ENCODE assay signal across 24 cellular contexts in genomic region chr7:12588259-12588904, GRCh38. TPM values are rescaled to one million over a fixed set of nuclear protein-coding genes. Genes with fewer than 3 reads are reported as not detected.
A peak's percentile ranks its signal among the peaks of the same experiment; 100 is the strongest.
DNase-seq lines count a peak whose midpoint lies in the region; ATAC-seq and TF ChIP-seq lines count a peak whose summit lies in the region.
"Had no signal": no experiment of that assay in that cellular context is flagged by ENCODE, and none has a peak within 500 bp of the region (broad histone marks: within the 10 kb centered on the region; RNA-seq: fewer than 3 reads in every experiment).

No MANE protein-coding gene starts in this region.

- no peak overlapping the region for H2AFZ ChIP-seq in trophoblast cell (ENCODE audit: insufficient read depth, low read length, poor library complexity)

- no peaks in the 10 kb centered on the region for H3K79me2 ChIP-seq in trophoblast cell (ENCODE audit: control insufficient read depth, insufficient read depth, low read length, poor library complexity)

- BruUV-seq in Calu3 (replicated peaks; lab: Mats Ljungman, UMichigan), result no TSS peak

- intact Hi-C loops in Calu3 (cut with micrococcal nuclease; ENCODE audit: unreplicated experiment), result no loop called here

- H3K14ac ChIP-seq in trophoblast cell (ENCODE audit: low read length), result peak overlapping the region; percentile 27

- H3K27me3 ChIP-seq in trophoblast cell (ENCODE audit: insufficient read depth, low read length), result no peaks in the 10 kb centered on the region
- H3K27me3 ChIP-seq: BLaER1 treated with 17β-estradiol and CSF1 and Interleukin-3, amounts not matched to agents 10 nM and 100 nM had no signal

- H3K4me3 Mint-ChIP-seq in Calu3 (ENCODE audit: low read depth, unreplicated experiment), result no peak overlapping the region
- H3K4me3 Mint-ChIP-seq: B cell; CD4-positive, alpha-beta T cell; CD8-positive, alpha-beta T cell had no signal

- no CpG with 5 or more reads among the region's 11 CpGs for WGBS in trophoblast cell (ENCODE audit: extremely low coverage, insufficient coverage, insufficient read length)

- no peak overlapping the region for H3K9ac ChIP-seq in trophoblast cell (ENCODE audit: low read length)
- H3K9ac ChIP-seq: BLaER1 treated with 17β-estradiol and CSF1 and Interleukin-3, amounts not matched to agents 10 nM and 100 nM had no signal

- peaks cover 3% of the 10 kb centered on the region for H3K9me3 Mint-ChIP-seq in Calu3 (ENCODE audit: low read depth, unreplicated experiment)
- H3K9me3 Mint-ChIP-seq: CD4-positive, alpha-beta T cell; CD8-positive, alpha-beta T cell had no signal

- H3K4me1 ChIP-seq in trophoblast cell (ENCODE audit: control insufficient read depth in 1 of 2, insufficient read depth in 2 of 2, low read length in 2 of 2), result peaks cover 0 to 15% of the 10 kb centered on the region in 2 experiments

- peak overlapping the region; percentile 46 for H2BK5ac ChIP-seq in trophoblast cell (ENCODE audit: low read depth, low read length, poor library complexity)

- peak overlapping the region; percentile 3 for H3K27ac Mint-ChIP-seq in Calu3 (ENCODE audit: unreplicated experiment)
- H3K27ac Mint-ChIP-seq: B cell; CD4-positive, alpha-beta T cell; CD8-positive, alpha-beta T cell had no signal

- no peaks in the 10 kb centered on the region for H3K9me3 ChIP-seq in trophoblast cell (ENCODE audit: insufficient read depth, low read depth, low read length)
- H3K9me3 ChIP-seq: A549, Caco-2 had no signal

- H3K4me3 ChIP-seq in trophoblast cell (ENCODE audit: low read depth, low read length), result no peak overlapping the region
- H3K4me3 ChIP-seq: A549; BLaER1 treated with 17β-estradiol and CSF1 and Interleukin-3, amounts not matched to agents 10 nM and 100 nM; GM12878 had no signal

- no peak overlapping the region for H2BK12ac ChIP-seq in trophoblast cell (ENCODE audit: low read length)

- DNase-seq in Calu3 (no peak), OCI-M1 (lab: John Stamatoyannopoulos, UW) (peak; percentile 56), trophoblast cell (peak; percentile 66 to 76)
- DNase-seq in activated CD4-positive, CD25-positive, alpha-beta regulatory T cell (lab: John Stamatoyannopoulos, UW), result no peak
- DNase-seq: AML-193; Caco-2; CD4-positive, alpha-beta T cell; CD8-positive, alpha-beta T cell; DMS 273 treated with DMSO at 0.1 percent for 48 hours; DMS153; DMS53; DMS79; DND-41; EL; GDM1 had no signal

- peaks cover 14% of the 10 kb centered on the region for H3K36me3 Mint-ChIP-seq in Calu3 (ENCODE audit: insufficient read depth, unreplicated experiment)
- H3K36me3 Mint-ChIP-seq: CD8-positive, alpha-beta T cell had no signal

- no peak overlapping the region for H3K27ac ChIP-seq in trophoblast cell (ENCODE audit: low read depth, low read length)
- H3K27ac ChIP-seq: 22Rv1, A549, C4-2B had no signal

- no peak overlapping the region for H3K4me2 ChIP-seq in trophoblast cell (ENCODE audit: low read length)
- H3K4me2 ChIP-seq: A549 had no signal

- peaks cover 6% of the 10 kb centered on the region for H3K79me1 ChIP-seq in trophoblast cell (ENCODE audit: low read length)

- H2AK5ac ChIP-seq in trophoblast cell (ENCODE audit: low read length), result peak overlapping the region; percentile 47

- no peaks in the 10 kb centered on the region for H3K36me3 ChIP-seq in trophoblast cell (ENCODE audit: control insufficient read depth in 1 of 2, insufficient read depth in 2 of 2, low read length in 2 of 2)
- H3K36me3 ChIP-seq: BLaER1 treated with 17β-estradiol and CSF1 and Interleukin-3, amounts not matched to agents 10 nM and 100 nM had no signal

- H3K23ac ChIP-seq in trophoblast cell (ENCODE audit: low read length), result no peak overlapping the region

- H3K27me3 Mint-ChIP-seq in Calu3 (ENCODE audit: unreplicated experiment), result no peaks in the 10 kb centered on the region
- H3K27me3 Mint-ChIP-seq: B cell had no signal

- H4K8ac ChIP-seq in trophoblast cell (ENCODE audit: low read depth, low read length), result peak overlapping the region; percentile 37

- ATAC-seq in HG03025 (IDR thresholded peaks at IDR 0.05; ENCODE audit: low FRiP score, unreplicated experiment), result no peak
- ATAC-seq: A549; CD8-positive, alpha-beta T cell; GM12878 had no signal

- CTCF ChIA-PET in Calu3 (lab: Charles Lee), result no interaction called here

- H3K4me1 Mint-ChIP-seq in Calu3 (ENCODE audit: low read depth, unreplicated experiment), result peaks cover 19% of the 10 kb centered on the region

- no peak overlapping the region for H3K4ac ChIP-seq in trophoblast cell (ENCODE audit: low read depth, low read length)

- no peak overlapping the region for H4K12ac ChIP-seq in trophoblast cell (ENCODE audit: low read depth, low read length)

- peak overlapping the region; percentile 71 for H4K91ac ChIP-seq in trophoblast cell (ENCODE audit: low read depth, low read length)

- no peak for TF ChIP-seq CTCF in Calu3 (IDR thresholded peaks at IDR 0.05; ENCODE audit: unreplicated experiment)

- H2BK120ac ChIP-seq in trophoblast cell (ENCODE audit: insufficient read depth, low read length, poor library complexity), result no peak overlapping the region

- no peak overlapping the region for H3K18ac ChIP-seq in trophoblast cell (ENCODE audit: low read length)

RNA-seq across cellular contexts. Expression of gene SCIN, which starts 17.9 kb away (rescaled TPM):
- 22.6 and 28.3 TPM in 2 replicates for total RNA-seq in Calu3 (2022)
- polyA plus RNA-seq in trophoblast cell (2013), result 3.2 and 3.5 TPM in 2 replicates
- total RNA-seq: A172; CD8-positive, alpha-beta T cell; G401 had no signal

Comparison
In these comparisons a context has a peak if more than half of its experiments do, and no peak if none do; other contexts are left out.
1. DNase-seq: peak in OCI-M1 (single experiment) and trophoblast cell (2 of 2); none in Calu3 (single experiment) and activated CD4-positive, CD25-positive, alpha-beta regulatory T cell (0 of 4).